ENCODE assay signal across 10 cellular contexts in the genomic region with DNA sequence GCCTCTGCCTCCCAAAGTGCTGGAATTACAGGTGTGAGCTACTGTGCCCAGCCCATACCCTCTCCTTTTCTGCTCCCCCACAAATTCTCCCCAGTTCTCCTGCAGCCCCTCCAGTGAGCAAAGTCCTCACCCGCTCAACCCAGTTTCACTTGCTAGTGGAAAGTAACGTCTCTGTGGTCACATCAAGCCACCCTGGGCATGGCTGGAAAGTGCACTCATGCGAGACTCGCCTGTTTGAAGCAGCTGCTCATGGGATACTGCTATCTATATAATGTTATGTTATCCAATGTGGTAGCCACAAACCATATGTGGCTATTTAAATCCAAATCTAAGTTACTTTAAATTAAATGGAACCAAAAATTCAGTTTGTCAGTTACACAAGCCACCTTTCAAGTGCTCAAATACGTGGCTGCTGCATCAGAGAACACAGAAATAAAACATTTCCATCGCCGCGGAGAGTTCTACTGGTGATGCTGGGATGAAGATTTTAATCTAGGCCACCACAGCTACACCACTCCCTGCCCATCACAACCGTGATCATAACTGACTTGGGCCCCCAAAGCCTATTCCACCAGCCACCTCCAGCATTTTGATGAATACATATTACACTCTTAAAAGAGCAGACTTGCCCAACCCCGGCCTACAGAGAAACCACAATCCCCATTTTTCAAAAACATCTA.
DNase-seq lines count a peak whose midpoint lies in the region; ATAC-seq lines count a peak whose summit lies in the region.
"Had no signal": no experiment of that assay in that cellular context is flagged by ENCODE, and none has a peak within 500 bp of the region (broad histone marks: within the 10 kb centered on the region; RNA-seq: fewer than 3 reads in every experiment).

No MANE protein-coding gene starts in this region.

- DNase-seq in globus pallidus (ENCODE audit: low spot score): no peak
- no peak for DNase-seq in activated T-cell treated with anti-CD3 and anti-CD28 coated beads, Interleukin-2, amount 50 U/mL, for 24 hours
- no peak for DNase-seq in NCI-H2196 treated with DMSO at 0.1 percent for 48 hours (lab: John Stamatoyannopoulos, UW; ENCODE audit: unreplicated experiment)
- no peak for DNase-seq in NCI-H2107 (lab: John Stamatoyannopoulos, UW)
- DNase-seq: CD8-positive, alpha-beta T cell; Kasumi-1 had no signal

- H3K27ac Mint-ChIP-seq in activated naive CD8-positive, alpha-beta T cell: peak overlapping the region; percentile 58
- no peak overlapping the region for H3K27ac Mint-ChIP-seq in activated T-cell treated with anti-CD3 and anti-CD28 coated beads, Interleukin-2, amount 50 U/mL, for 24 hours
- H3K27ac Mint-ChIP-seq: CD8-positive, alpha-beta T cell had no signal

- H3K36me3 ChIP-seq in ACC112 (ENCODE audit: insufficient read depth, low read length) (no peaks in the 10 kb centered on the region), muscle layer of duodenum (ENCODE audit: control insufficient read depth in 1 of 2, insufficient read depth in 2 of 2, low read length in 2 of 2) (no peaks in the 10 kb centered on the region)

- H3K4me1 ChIP-seq in ACC112 (ENCODE audit: control insufficient read depth, insufficient read depth, low read length, unreplicated experiment) (peaks cover 41% of the 10 kb centered on the region), muscle layer of duodenum (ENCODE audit: control insufficient read depth in 1 of 2, insufficient read depth in 2 of 2, low read length in 2 of 2) (peaks cover 5 to 6% of the 10 kb centered on the region in 2 donors)

- no peaks in the 10 kb centered on the region for H3K9me3 ChIP-seq in muscle layer of duodenum (ENCODE audit: control insufficient read depth in 1 of 2, low read length in 2 of 2)

- H3K4me1 Mint-ChIP-seq in activated naive CD8-positive, alpha-beta T cell (ENCODE audit: low read depth): peaks cover 22% of the 10 kb centered on the region
- peaks cover 19% of the 10 kb centered on the region for H3K4me1 Mint-ChIP-seq in activated T-cell treated with anti-CD3 and anti-CD28 coated beads, Interleukin-2, amount 50 U/mL, for 24 hours (ENCODE audit: low read depth)

- peak overlapping the region; percentile 98 for H2AFZ ChIP-seq in ACC112 (ENCODE audit: low read length, unreplicated experiment)

- H3K9me3 Mint-ChIP-seq in activated naive CD8-positive, alpha-beta T cell (ENCODE audit: low read depth): no peaks in the 10 kb centered on the region
- no peaks in the 10 kb centered on the region for H3K9me3 Mint-ChIP-seq in activated T-cell treated with anti-CD3 and anti-CD28 coated beads, Interleukin-2, amount 50 U/mL, for 24 hours
- H3K9me3 Mint-ChIP-seq: CD8-positive, alpha-beta T cell had no signal

- peak overlapping the region; percentile 72 for H3K4me3 ChIP-seq in ACC112 (ENCODE audit: low read depth, low read length)
- H3K4me3 ChIP-seq in muscle layer of duodenum (ENCODE audit: low read depth in 1 of 2, low read length in 2 of 2): no peak overlapping the region

- ATAC-seq in GM21576 (IDR thresholded peaks at IDR 0.05; ENCODE audit: unreplicated experiment): peak; percentile 62
- ATAC-seq: CD8-positive, alpha-beta T cell had no signal

- H3K27me3 Mint-ChIP-seq in activated naive CD8-positive, alpha-beta T cell: no peaks in the 10 kb centered on the region
- peaks cover 3% of the 10 kb centered on the region for H3K27me3 Mint-ChIP-seq in activated T-cell treated with anti-CD3 and anti-CD28 coated beads, Interleukin-2, amount 50 U/mL, for 24 hours

- H3K4me3 Mint-ChIP-seq in activated naive CD8-positive, alpha-beta T cell: peak overlapping the region; percentile 40
- no peak overlapping the region for H3K4me3 Mint-ChIP-seq in activated T-cell treated with anti-CD3 and anti-CD28 coated beads, Interleukin-2, amount 50 U/mL, for 24 hours
- H3K4me3 Mint-ChIP-seq: CD8-positive, alpha-beta T cell had no signal

- H3K36me3 Mint-ChIP-seq in activated naive CD8-positive, alpha-beta T cell: no peaks in the 10 kb centered on the region
- H3K36me3 Mint-ChIP-seq in activated T-cell treated with anti-CD3 and anti-CD28 coated beads, Interleukin-2, amount 50 U/mL, for 24 hours (ENCODE audit: low read depth): no peaks in the 10 kb centered on the region
- H3K36me3 Mint-ChIP-seq: CD8-positive, alpha-beta T cell had no signal

- H3K79me2 ChIP-seq in ACC112 (ENCODE audit: control insufficient read depth, insufficient read depth, low read length, unreplicated experiment): no peaks in the 10 kb centered on the region

- H3K27me3 ChIP-seq in ACC112 (ENCODE audit: insufficient read depth, low read length) (no peaks in the 10 kb centered on the region), muscle layer of duodenum (ENCODE audit: low read depth, low read length) (no peaks in the 10 kb centered on the region)

- H3K27ac ChIP-seq in ACC112 (ENCODE audit: low read depth, low read length): peak overlapping the region; percentile 95
- peak overlapping the region; percentile 46 for H3K27ac ChIP-seq in muscle layer of duodenum (ENCODE audit: low read length)
